ENCODE assay signal across 15 cellular contexts in the genomic region with DNA sequence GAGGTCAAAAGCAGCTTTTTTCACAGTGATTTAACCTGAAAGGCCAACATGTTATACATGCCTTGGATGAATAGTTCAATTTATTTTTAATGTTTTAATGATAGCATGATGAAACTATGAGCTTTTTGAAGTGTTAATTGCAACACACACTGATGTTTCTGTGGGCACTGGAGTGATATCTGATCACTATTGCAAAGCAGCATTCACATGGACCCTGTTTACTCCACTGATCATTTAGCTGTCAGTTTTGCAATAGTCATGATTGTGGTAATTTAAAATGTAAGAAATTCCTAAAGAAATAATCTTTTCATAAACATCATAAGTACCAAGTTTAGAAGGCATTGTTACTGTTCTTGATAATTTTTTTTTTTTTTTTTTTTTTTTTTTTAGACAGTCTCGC.
"Had no signal": no experiment of that assay in that cellular context is flagged by ENCODE, and none has a peak within 500 bp of the region (broad histone marks: within the 10 kb centered on the region; RNA-seq: fewer than 3 reads in every experiment).

No MANE protein-coding gene starts in this region.

- H3K4me1 Mint-ChIP-seq: brain, neural crest cell had no signal

- H3K4me3 Mint-ChIP-seq: activated naive CD8-positive, alpha-beta T cell treated with anti-CD3 and anti-CD28 coated beads, Interleukin-2, amount 10 ng/mL, durations not matched to agents 7 days and 5 days; brain; immature natural killer cell; neural crest cell had no signal

- H3K27me3 Mint-ChIP-seq: activated naive CD8-positive, alpha-beta T cell treated with anti-CD3 and anti-CD28 coated beads, Interleukin-2, amount 10 ng/mL, durations not matched to agents 7 days and 5 days; brain had no signal

- H3K36me3 Mint-ChIP-seq: brain, immature natural killer cell had no signal

- H3K27ac Mint-ChIP-seq: activated naive CD8-positive, alpha-beta T cell treated with anti-CD3 and anti-CD28 coated beads, Interleukin-2, amount 10 ng/mL, durations not matched to agents 7 days and 5 days; brain; immature natural killer cell had no signal

- DNase-seq: activated CD4-positive, alpha-beta T cell treated with anti-CD3 and anti-CD28 coated beads, Interleukin-2, amount 50 U/mL, for 4 hours; activated gamma-delta T cell; activated naive CD8-positive, alpha-beta T cell treated with anti-CD3 and anti-CD28 coated beads, Interleukin-2, amount 10 ng/mL, durations not matched to agents 7 days and 5 days; anterior cingulate cortex; central memory CD4-positive, alpha-beta T cell; colonic mucosa; erythroblast; immature natural killer cell; left ventricle myocardium superior; stimulated activated CD4-positive, alpha-beta T cell treated with anti-CD3 and anti-CD28 coated beads, Interleukin-12 subunit alpha, Interleukin-12 subunit beta, amount 100 ng/mL, for 4 hours; stimulated activated CD4-positive, alpha-beta T cell treated with anti-CD3 and anti-CD28 coated beads, Interleukin-1b, Interleukin-23, amount 100 ng/mL, for 48 hours; stimulated activated naive CD8-positive, alpha-beta T cell treated with anti-CD3 and anti-CD28 coated beads, Interleukin-15, Interleukin-2, amounts not matched to agents 100 U/mL and 50 U/mL, for 24 hours; uterus had no signal

- H3K9me3 Mint-ChIP-seq: immature natural killer cell, neural crest cell had no signal

- ATAC-seq: left ventricle myocardium superior; stimulated activated naive CD8-positive, alpha-beta T cell treated with anti-CD3 and anti-CD28 coated beads, Interleukin-15, Interleukin-2, amounts not matched to agents 100 U/mL and 50 U/mL, for 24 hours had no signal
